Comparison of ENCODE assay signal across 8 cellular contexts in the genomic region with DNA sequence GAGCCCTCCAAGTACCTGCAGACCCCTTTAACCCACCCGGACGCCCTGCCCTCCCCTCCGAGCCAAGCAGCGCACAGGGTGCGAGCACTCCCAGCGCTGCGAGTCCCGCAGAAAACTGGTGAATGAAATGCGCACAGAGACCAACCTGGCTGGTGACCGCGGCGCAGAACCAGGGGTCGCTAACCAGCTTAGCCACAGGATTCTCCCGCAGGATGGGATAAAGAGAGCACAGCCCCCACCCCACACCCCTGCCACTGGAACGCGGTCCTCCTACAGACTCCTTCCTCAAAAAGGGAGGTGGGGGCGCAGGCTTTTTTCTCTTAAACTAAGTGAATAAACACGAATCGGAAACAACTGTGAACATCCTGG. TPM values are rescaled to one million over a fixed set of nuclear protein-coding genes. Genes with fewer than 3 reads are reported as not detected.
A peak's percentile ranks its signal among the peaks of the same experiment; 100 is the strongest.
DNase-seq lines count a peak whose midpoint lies in the region; ATAC-seq, FAIRE-seq and TF ChIP-seq lines count a peak whose summit lies in the region.

No MANE protein-coding gene starts in this region.

- H3K79me2 ChIP-seq in OCI-LY1 (ENCODE audit: insufficient read depth, low read length): peaks cover 71% of the 10 kb centered on the region

- H3K4me3 ChIP-seq in GM12865 (ENCODE audit: low read depth, low read length): peak overlapping the region; percentile 68
- peak overlapping the region; percentile 92 for H3K4me3 ChIP-seq in OCI-LY1 (ENCODE audit: low read depth, low read length, poor library complexity, severe bottlenecking)
- H3K4me3 ChIP-seq in astrocyte of the cerebellum (ENCODE audit: low read depth, low read length): peak overlapping the region; percentile 94
- H3K4me3 ChIP-seq in iPS-20b (ENCODE audit: low read length): peak overlapping the region; percentile 93
- peak overlapping the region; percentile 99 to 100 for H3K4me3 ChIP-seq in small intestine (ENCODE audit: low read depth in 1 of 2, low read length in 2 of 2)

- H3K9me2 ChIP-seq in OCI-LY1 (ENCODE audit: low read depth, low read length): no peaks in the 10 kb centered on the region

- no peaks in the 10 kb centered on the region for H4K20me1 ChIP-seq in OCI-LY1 (ENCODE audit: insufficient read depth, low read length)

- H3K4me1 ChIP-seq in OCI-LY1 (ENCODE audit: insufficient read depth, low read length, severe bottlenecking) (peaks cover 52% of the 10 kb centered on the region), iPS-20b (ENCODE audit: insufficient read depth, low read length) (no peaks in the 10 kb centered on the region), small intestine (ENCODE audit: control insufficient read depth in 2 of 2, insufficient read depth in 1 of 2, low read depth in 1 of 2, low read length in 1 of 2) (peaks cover 2% of the 10 kb centered on the region in 2 donors)

- DNase-seq in GM12865 (ENCODE audit: low read depth) (peak; percentile 24), astrocyte of the cerebellum (ENCODE audit: low read depth) (no peak), small intestine (peak; percentile 32), GM19239 (ENCODE audit: insufficient read length, low spot score) (no peak)

- FAIRE-seq in small intestine (lab: Jason Lieb, UNC): no peak
- no peak for FAIRE-seq in GM19239 (lab: Jason Lieb, UNC)

- H3K4me2 ChIP-seq in OCI-LY1 (ENCODE audit: low read length): peak overlapping the region; percentile 69

- H3K36me3 ChIP-seq in OCI-LY1 (ENCODE audit: insufficient read depth, low read length): peaks cover 9% of the 10 kb centered on the region; the same call in 1 of the 2 replicates
- H3K36me3 ChIP-seq in iPS-20b (ENCODE audit: insufficient read depth, low read depth, low read length): no peaks in the 10 kb centered on the region
- no peaks in the 10 kb centered on the region for H3K36me3 ChIP-seq in small intestine (ENCODE audit: control insufficient read depth in 2 of 2, insufficient read depth in 2 of 2, low read length in 2 of 2)

- H3K9ac ChIP-seq in OCI-LY1 (ENCODE audit: low read length) (peak overlapping the region; percentile 97), iPS-20b (ENCODE audit: low read depth, low read length) (peak overlapping the region; percentile 65; the same call in 1 of the 2 replicates)

- 0 to 2% (median 0%) methylated on average over 19 of the region's 19 CpGs for WGBS in small intestine, 3 donors

- in situ Hi-C loops in astrocyte of the cerebellum (cut with HindIII; ENCODE audit: low sequenced_read_pairs): no loop called here

- H3K27me3 ChIP-seq in OCI-LY1 (ENCODE audit: insufficient read depth, low read length) (no peaks in the 10 kb centered on the region), iPS-20b (ENCODE audit: insufficient read depth, low read length) (peaks cover 51% of the 10 kb centered on the region), small intestine (ENCODE audit: control insufficient read depth in 2 of 2, insufficient read depth in 2 of 2, low read length in 2 of 2) (no peaks in the 10 kb centered on the region)

- ATAC-seq in GM21360 (IDR thresholded peaks at IDR 0.05; ENCODE audit: unreplicated experiment) (no peak), GM19395 (IDR thresholded peaks at IDR 0.05; ENCODE audit: unreplicated experiment) (no peak)

- no peaks in the 10 kb centered on the region for H3K9me3 ChIP-seq in OCI-LY1 (ENCODE audit: low read length)
- no peaks in the 10 kb centered on the region for H3K9me3 ChIP-seq in iPS-20b (ENCODE audit: insufficient read depth, low read depth, low read length)
- H3K9me3 ChIP-seq in small intestine (ENCODE audit: control insufficient read depth, low read depth): no peaks in the 10 kb centered on the region

- no peak overlapping the region for H2AFZ ChIP-seq in OCI-LY1 (ENCODE audit: low read length)

- H3K27ac ChIP-seq in OCI-LY1 (ENCODE audit: low read depth, low read length, poor library complexity, severe bottlenecking) (peak overlapping the region; percentile 72), iPS-20b (ENCODE audit: low read length) (no peak overlapping the region), small intestine (ENCODE audit: low read depth in 1 of 2, low read length in 1 of 2) (peak overlapping the region; percentile 99)

- no peak for TF ChIP-seq CTCF in GM12865 (IDR thresholded peaks at IDR 0.05; ENCODE audit: insufficient read depth, low read depth, low read length, missing control alignments)
- no peak for TF ChIP-seq CTCF in OCI-LY1 (IDR thresholded peaks at IDR 0.05; ENCODE audit: low read length)
- no peak for TF ChIP-seq CTCF in astrocyte of the cerebellum (IDR thresholded peaks at IDR 0.05; ENCODE audit: low read depth, low read length, missing control alignments)

- H3F3A ChIP-seq in OCI-LY1 (ENCODE audit: insufficient read depth, low read length): no peaks in the 10 kb centered on the region

RNA-seq across cellular contexts. Expression of gene ATP2B1, which starts 1.0 kb away (rescaled TPM):
- 10 to 100 TPM; 13.2 to 18.4 (median 17.3) TPM for polyA plus RNA-seq in small intestine

Comparison
In these comparisons a context has a peak if more than half of its experiments do, and no peak if none do; other contexts are left out.
1. DNase-seq: peak in GM12865 (single experiment) and small intestine (single experiment); none in astrocyte of the cerebellum (single experiment) and GM19239 (single experiment).
2. Peak in every context shown above with its lines, with median percentiles within 50 percentile points of each other: H3K4me3 ChIP-seq.